Comparison of ENCODE assay signal across 9 cellular contexts in genomic region chr2:51108794-51109193, GRCh38.
"Had no signal": no experiment of that assay in that cellular context is flagged by ENCODE, and none has a peak within 500 bp of the region (broad histone marks: within the 10 kb centered on the region; RNA-seq: fewer than 3 reads in every experiment).

No MANE protein-coding gene starts in this region.

- H3K9ac ChIP-seq: KMS-11 had no signal

- H3K36me3 ChIP-seq: HAP-1 had no signal

- DNase-seq: H7, HFFc6, Karpas-422, KBM-7 had no signal

- H3K4me3 Mint-ChIP-seq: GM23338, HFFc6 had no signal

- H3K9me3 ChIP-seq: HAP-1 had no signal

- H3K27ac Mint-ChIP-seq: GM23338, HFFc6 had no signal

- FAIRE-seq: HTR-8/SVneo had no signal

- H3K4me3 ChIP-seq: GM23338, HAP-1 had no signal

- H2AFZ ChIP-seq: GM23338 had no signal

- H3K4me2 ChIP-seq: GM23338, KMS-11 had no signal

- H3K9me3 Mint-ChIP-seq: GM23338 had no signal

- H3K27ac ChIP-seq: KMS-11 had no signal

- ATAC-seq: GM23338, HCT116 had no signal
